Comparison of ENCODE assay signal across 1 cellular context in the genomic region with DNA sequence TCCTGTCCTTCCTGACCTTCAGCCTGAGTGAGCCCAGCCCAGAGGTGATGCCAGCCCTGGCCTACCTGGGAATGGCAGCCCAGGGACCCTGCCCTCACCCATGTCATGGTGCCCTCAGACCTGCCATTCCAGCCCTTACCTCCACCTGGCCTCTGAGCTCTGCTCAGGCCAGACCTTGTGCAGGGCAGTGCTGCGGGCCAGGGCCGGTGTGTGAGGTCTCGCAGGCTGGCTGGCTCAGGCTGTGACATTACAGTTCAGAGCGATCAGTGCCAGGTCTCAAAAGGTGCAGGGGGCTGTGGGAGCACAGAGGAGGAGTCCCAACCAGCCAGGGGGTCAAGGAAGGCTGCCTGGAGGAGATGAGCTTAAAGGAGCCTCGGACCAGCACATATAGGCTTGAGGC.
TF ChIP-seq lines count a peak whose summit lies in the region.

No MANE protein-coding gene starts in this region.

TF ChIP-seq in K562, 482 proteins besides CTCF, POLR2A, EP300 and RAD21:
- TF ChIP-seq, protein P1, sequence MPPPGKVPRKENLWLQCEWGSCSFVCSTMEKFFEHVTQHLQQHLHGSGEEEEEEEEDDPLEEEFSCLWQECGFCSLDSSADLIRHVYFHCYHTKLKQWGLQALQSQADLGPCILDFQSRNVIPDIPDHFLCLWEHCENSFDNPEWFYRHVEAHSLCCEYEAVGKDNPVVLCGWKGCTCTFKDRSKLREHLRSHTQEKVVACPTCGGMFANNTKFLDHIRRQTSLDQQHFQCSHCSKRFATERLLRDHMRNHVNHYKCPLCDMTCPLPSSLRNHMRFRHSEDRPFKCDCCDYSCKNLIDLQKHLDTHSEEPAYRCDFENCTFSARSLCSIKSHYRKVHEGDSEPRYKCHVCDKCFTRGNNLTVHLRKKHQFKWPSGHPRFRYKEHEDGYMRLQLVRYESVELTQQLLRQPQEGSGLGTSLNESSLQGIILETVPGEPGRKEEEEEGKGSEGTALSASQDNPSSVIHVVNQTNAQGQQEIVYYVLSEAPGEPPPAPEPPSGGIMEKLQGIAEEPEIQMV (tag; conservative IDR thresholded peaks at IDR 0.05; ENCODE audit: low read depth) = no peak
- TF ChIP-seq, protein P2, sequence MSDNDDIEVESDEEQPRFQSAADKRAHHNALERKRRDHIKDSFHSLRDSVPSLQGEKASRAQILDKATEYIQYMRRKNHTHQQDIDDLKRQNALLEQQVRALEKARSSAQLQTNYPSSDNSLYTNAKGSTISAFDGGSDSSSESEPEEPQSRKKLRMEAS (CRISPR knock-in tag; IDR thresholded peaks at IDR 0.05) = 0 out of 2 replicates have a peak, but pooled peaks have one; percentile 33
- TF ChIP-seq MYNN (IDR thresholded peaks at IDR 0.05) = no peak
- TF ChIP-seq MYNN (CRISPR knock-in tag; IDR thresholded peaks at IDR 0.05) = no peak
- no peak for TF ChIP-seq DPF2 (IDR thresholded peaks at IDR 0.05)
- TF ChIP-seq RBM17 (IDR thresholded peaks at IDR 0.05; ENCODE audit: borderline replicate concordance, low read depth, low read length) = no peak
- no peak for TF ChIP-seq NCOR1 (IDR thresholded peaks at IDR 0.05)
- no peak for TF ChIP-seq ZFPM2 (CRISPR knock-in tag; IDR thresholded peaks at IDR 0.05)
- TF ChIP-seq, protein P3, sequence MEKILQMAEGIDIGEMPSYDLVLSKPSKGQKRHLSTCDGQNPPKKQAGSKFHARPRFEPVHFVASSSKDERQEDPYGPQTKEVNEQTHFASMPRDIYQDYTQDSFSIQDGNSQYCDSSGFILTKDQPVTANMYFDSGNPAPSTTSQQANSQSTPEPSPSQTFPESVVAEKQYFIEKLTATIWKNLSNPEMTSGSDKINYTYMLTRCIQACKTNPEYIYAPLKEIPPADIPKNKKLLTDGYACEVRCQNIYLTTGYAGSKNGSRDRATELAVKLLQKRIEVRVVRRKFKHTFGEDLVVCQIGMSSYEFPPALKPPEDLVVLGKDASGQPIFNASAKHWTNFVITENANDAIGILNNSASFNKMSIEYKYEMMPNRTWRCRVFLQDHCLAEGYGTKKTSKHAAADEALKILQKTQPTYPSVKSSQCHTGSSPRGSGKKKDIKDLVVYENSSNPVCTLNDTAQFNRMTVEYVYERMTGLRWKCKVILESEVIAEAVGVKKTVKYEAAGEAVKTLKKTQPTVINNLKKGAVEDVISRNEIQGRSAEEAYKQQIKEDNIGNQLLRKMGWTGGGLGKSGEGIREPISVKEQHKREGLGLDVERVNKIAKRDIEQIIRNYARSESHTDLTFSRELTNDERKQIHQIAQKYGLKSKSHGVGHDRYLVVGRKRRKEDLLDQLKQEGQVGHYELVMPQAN (IDR thresholded peaks at IDR 0.05; ENCODE audit: borderline replicate concordance) = no peak
TF ChIP-seq in K562: peak in this region for 1.
